ENCODE assay signal across 1 cellular context in the genomic region with DNA sequence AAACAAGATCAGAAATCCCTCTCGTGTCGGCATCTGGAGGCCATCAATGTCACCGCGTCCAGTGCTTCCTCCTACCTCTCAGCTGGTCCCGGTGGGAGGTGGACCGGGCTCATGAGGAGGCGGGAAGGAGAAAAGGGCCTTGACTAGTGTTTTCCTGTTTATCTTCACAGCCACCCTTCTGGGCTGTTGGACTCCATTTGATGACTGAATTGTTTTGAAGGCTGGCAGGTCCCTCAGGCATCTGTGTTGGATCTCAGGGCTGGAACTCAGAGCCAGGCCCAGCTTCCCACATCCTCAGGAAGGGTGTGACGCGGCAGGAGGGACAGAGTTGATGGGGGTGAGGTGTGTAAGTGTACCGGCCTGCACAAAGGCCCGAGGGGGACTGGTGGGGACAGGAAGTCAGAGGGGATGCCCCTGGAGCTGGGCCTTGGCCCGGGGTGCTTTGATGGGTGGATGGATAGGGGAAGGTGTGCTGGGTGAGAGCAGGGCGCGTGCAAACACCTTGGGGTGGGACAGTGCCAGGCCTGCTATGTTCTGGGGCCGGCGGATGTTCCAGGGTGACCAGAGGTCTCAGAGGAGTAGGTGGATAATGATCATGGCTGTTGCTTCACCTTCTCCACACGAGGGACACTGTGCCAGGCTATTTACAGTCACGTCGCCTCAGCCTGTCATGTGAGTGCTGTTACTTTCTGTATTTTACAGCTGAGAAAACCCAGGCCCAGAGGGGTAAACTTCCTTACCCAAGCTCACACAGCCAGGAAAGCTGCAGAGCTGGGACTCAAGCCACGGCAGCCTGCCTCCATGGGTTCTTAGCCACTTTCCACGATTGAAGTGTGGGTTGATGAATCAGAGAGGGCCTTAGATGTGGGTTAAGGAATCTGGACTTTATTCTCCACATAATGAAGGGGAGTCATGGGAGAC.
TF ChIP-seq lines count a peak whose summit lies in the region.

No MANE protein-coding gene starts in this region.

TF ChIP-seq in HepG2, 621 proteins besides CTCF, POLR2A, EP300 and RAD21 (continued from another document and continues in another):
- TF ChIP-seq, protein P1, sequence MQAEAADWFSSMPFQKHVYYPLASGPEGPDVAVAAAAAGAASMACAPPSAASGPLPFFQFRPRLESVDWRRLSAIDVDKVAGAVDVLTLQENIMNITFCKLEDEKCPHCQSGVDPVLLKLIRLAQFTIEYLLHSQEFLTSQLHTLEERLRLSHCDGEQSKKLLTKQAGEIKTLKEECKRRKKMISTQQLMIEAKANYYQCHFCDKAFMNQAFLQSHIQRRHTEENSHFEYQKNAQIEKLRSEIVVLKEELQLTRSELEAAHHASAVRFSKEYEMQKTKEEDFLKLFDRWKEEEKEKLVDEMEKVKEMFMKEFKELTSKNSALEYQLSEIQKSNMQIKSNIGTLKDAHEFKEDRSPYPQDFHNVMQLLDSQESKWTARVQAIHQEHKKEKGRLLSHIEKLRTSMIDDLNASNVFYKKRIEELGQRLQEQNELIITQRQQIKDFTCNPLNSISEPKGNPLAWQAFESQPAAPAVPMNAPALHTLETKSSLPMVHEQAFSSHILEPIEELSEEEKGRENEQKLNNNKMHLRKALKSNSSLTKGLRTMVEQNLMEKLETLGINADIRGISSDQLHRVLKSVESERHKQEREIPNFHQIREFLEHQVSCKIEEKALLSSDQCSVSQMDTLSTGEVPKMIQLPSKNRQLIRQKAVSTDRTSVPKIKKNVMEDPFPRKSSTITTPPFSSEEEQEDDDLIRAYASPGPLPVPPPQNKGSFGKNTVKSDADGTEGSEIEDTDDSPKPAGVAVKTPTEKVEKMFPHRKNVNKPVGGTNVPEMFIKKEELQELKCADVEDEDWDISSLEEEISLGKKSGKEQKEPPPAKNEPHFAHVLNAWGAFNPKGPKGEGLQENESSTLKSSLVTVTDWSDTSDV (CRISPR knock-in tag; IDR thresholded peaks at IDR 0.05) = no peak
- TF ChIP-seq ZNF207 (IDR thresholded peaks at IDR 0.05; ENCODE audit: borderline replicate concordance) (no peak), IRX3 (CRISPR knock-in tag; IDR thresholded peaks at IDR 0.05; ENCODE audit: borderline replicate concordance, low read depth) (no peak), RXRB (CRISPR knock-in tag; IDR thresholded peaks at IDR 0.05; ENCODE audit: borderline replicate concordance) (0 out of 2 replicates have a peak, but pooled peaks have one; percentile 6), NR2F6 (IDR thresholded peaks at IDR 0.05) (no peak), NR2F6 (CRISPR knock-in tag; IDR thresholded peaks at IDR 0.05) (no peak), KDM3A (CRISPR knock-in tag; IDR thresholded peaks at IDR 0.05; ENCODE audit: low read depth) (no peak), TCF7 (IDR thresholded peaks at IDR 0.05; ENCODE audit: low read depth) (0 out of 2 replicates have a peak, but pooled peaks have one; percentile 16), ZNF652 (CRISPR knock-in tag; IDR thresholded peaks at IDR 0.05; ENCODE audit: borderline replicate concordance, low read depth) (no peak), SP4 (CRISPR knock-in tag; IDR thresholded peaks at IDR 0.05) (no peak), MIXL1 (CRISPR knock-in tag; IDR thresholded peaks at IDR 0.05) (no peak), SRSF4 (IDR thresholded peaks at IDR 0.05; ENCODE audit: low read depth, low read length, poor library complexity, severe bottlenecking) (no peak), RFX3 (CRISPR knock-in tag; IDR thresholded peaks at IDR 0.05) (no peak), ZNF263 (CRISPR knock-in tag; IDR thresholded peaks at IDR 0.05) (0 out of 2 replicates have a peak, but pooled peaks have one; percentile 19), POLR2AphosphoS2 (IDR thresholded peaks at IDR 0.05; ENCODE audit: low read depth, low read length) (no peak), BORCS8-MEF2B (CRISPR knock-in tag; IDR thresholded peaks at IDR 0.05) (peak; percentile 7; the same call in 1 of the 2 replicates), ZNF235 (CRISPR knock-in tag; IDR thresholded peaks at IDR 0.05; ENCODE audit: borderline replicate concordance) (no peak), NCOA5 (CRISPR knock-in tag; IDR thresholded peaks at IDR 0.05) (no peak), ZNF567 (CRISPR knock-in tag; IDR thresholded peaks at IDR 0.05; ENCODE audit: borderline replicate concordance) (no peak), FOXA1 (IDR thresholded peaks at IDR 0.05) (no peak), FOXA1 (CRISPR knock-in tag; IDR thresholded peaks at IDR 0.05) (peak; percentile 43), ZNF333 (CRISPR knock-in tag; IDR thresholded peaks at IDR 0.05; ENCODE audit: borderline replicate concordance) (no peak), ZNF292 (CRISPR knock-in tag; IDR thresholded peaks at IDR 0.05; ENCODE audit: borderline replicate concordance, low read depth) (no peak; the same call in 1 of the 2 replicates), ZNF792 (CRISPR knock-in tag; IDR thresholded peaks at IDR 0.05) (0 out of 2 replicates have a peak, but pooled peaks have one; percentile 12)
- TF ChIP-seq, protein P2, sequence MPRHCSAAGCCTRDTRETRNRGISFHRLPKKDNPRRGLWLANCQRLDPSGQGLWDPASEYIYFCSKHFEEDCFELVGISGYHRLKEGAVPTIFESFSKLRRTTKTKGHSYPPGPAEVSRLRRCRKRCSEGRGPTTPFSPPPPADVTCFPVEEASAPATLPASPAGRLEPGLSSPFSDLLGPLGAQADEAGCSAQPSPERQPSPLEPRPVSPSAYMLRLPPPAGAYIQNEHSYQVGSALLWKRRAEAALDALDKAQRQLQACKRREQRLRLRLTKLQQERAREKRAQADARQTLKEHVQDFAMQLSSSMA (CRISPR knock-in tag; IDR thresholded peaks at IDR 0.05) = no peak
- TF ChIP-seq, protein P3, sequence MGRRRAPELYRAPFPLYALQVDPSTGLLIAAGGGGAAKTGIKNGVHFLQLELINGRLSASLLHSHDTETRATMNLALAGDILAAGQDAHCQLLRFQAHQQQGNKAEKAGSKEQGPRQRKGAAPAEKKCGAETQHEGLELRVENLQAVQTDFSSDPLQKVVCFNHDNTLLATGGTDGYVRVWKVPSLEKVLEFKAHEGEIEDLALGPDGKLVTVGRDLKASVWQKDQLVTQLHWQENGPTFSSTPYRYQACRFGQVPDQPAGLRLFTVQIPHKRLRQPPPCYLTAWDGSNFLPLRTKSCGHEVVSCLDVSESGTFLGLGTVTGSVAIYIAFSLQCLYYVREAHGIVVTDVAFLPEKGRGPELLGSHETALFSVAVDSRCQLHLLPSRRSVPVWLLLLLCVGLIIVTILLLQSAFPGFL (CRISPR knock-in tag; IDR thresholded peaks at IDR 0.05) = no peak
- TF ChIP-seq, protein P4, sequence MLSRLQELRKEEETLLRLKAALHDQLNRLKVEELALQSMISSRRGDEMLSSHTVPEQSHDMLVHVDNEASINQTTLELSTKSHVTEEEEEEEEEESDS (CRISPR knock-in tag; IDR thresholded peaks at IDR 0.05; ENCODE audit: borderline replicate concordance) = no peak
- TF ChIP-seq, protein P5, sequence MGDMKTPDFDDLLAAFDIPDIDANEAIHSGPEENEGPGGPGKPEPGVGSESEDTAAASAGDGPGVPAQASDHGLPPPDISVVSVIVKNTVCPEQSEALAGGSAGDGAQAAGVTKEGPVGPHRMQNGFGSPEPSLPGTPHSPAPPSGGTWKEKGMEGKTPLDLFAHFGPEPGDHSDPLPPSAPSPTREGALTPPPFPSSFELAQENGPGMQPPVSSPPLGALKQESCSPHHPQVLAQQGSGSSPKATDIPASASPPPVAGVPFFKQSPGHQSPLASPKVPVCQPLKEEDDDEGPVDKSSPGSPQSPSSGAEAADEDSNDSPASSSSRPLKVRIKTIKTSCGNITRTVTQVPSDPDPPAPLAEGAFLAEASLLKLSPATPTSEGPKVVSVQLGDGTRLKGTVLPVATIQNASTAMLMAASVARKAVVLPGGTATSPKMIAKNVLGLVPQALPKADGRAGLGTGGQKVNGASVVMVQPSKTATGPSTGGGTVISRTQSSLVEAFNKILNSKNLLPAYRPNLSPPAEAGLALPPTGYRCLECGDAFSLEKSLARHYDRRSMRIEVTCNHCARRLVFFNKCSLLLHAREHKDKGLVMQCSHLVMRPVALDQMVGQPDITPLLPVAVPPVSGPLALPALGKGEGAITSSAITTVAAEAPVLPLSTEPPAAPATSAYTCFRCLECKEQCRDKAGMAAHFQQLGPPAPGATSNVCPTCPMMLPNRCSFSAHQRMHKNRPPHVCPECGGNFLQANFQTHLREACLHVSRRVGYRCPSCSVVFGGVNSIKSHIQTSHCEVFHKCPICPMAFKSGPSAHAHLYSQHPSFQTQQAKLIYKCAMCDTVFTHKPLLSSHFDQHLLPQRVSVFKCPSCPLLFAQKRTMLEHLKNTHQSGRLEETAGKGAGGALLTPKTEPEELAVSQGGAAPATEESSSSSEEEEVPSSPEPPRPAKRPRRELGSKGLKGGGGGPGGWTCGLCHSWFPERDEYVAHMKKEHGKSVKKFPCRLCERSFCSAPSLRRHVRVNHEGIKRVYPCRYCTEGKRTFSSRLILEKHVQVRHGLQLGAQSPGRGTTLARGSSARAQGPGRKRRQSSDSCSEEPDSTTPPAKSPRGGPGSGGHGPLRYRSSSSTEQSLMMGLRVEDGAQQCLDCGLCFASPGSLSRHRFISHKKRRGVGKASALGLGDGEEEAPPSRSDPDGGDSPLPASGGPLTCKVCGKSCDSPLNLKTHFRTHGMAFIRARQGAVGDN (CRISPR knock-in tag; IDR thresholded peaks at IDR 0.05) = peak; percentile 85
- TF ChIP-seq, protein P6, sequence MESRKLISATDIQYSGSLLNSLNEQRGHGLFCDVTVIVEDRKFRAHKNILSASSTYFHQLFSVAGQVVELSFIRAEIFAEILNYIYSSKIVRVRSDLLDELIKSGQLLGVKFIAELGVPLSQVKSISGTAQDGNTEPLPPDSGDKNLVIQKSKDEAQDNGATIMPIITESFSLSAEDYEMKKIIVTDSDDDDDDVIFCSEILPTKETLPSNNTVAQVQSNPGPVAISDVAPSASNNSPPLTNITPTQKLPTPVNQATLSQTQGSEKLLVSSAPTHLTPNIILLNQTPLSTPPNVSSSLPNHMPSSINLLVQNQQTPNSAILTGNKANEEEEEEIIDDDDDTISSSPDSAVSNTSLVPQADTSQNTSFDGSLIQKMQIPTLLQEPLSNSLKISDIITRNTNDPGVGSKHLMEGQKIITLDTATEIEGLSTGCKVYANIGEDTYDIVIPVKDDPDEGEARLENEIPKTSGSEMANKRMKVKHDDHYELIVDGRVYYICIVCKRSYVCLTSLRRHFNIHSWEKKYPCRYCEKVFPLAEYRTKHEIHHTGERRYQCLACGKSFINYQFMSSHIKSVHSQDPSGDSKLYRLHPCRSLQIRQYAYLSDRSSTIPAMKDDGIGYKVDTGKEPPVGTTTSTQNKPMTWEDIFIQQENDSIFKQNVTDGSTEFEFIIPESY (CRISPR knock-in tag; IDR thresholded peaks at IDR 0.05) = no peak
- TF ChIP-seq, protein P7, sequence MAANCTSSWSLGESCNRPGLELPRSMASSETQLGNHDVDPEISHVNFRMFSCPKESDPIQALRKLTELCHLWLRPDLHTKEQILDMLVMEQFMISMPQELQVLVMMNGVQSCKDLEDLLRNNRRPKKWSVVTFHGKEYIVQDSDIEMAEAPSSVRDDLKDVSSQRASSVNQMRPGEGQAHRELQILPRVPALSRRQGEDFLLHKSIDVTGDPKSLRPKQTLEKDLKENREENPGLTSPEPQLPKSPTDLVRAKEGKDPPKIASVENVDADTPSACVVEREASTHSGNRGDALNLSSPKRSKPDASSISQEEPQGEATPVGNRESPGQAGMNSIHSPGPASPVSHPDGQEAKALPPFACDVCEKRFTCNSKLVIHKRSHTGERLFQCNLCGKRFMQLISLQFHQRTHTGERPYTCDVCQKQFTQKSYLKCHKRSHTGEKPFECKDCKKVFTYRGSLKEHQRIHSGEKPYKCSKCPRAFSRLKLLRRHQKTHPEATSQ (CRISPR knock-in tag; IDR thresholded peaks at IDR 0.05; ENCODE audit: borderline replicate concordance) = no peak
- TF ChIP-seq, protein P8, sequence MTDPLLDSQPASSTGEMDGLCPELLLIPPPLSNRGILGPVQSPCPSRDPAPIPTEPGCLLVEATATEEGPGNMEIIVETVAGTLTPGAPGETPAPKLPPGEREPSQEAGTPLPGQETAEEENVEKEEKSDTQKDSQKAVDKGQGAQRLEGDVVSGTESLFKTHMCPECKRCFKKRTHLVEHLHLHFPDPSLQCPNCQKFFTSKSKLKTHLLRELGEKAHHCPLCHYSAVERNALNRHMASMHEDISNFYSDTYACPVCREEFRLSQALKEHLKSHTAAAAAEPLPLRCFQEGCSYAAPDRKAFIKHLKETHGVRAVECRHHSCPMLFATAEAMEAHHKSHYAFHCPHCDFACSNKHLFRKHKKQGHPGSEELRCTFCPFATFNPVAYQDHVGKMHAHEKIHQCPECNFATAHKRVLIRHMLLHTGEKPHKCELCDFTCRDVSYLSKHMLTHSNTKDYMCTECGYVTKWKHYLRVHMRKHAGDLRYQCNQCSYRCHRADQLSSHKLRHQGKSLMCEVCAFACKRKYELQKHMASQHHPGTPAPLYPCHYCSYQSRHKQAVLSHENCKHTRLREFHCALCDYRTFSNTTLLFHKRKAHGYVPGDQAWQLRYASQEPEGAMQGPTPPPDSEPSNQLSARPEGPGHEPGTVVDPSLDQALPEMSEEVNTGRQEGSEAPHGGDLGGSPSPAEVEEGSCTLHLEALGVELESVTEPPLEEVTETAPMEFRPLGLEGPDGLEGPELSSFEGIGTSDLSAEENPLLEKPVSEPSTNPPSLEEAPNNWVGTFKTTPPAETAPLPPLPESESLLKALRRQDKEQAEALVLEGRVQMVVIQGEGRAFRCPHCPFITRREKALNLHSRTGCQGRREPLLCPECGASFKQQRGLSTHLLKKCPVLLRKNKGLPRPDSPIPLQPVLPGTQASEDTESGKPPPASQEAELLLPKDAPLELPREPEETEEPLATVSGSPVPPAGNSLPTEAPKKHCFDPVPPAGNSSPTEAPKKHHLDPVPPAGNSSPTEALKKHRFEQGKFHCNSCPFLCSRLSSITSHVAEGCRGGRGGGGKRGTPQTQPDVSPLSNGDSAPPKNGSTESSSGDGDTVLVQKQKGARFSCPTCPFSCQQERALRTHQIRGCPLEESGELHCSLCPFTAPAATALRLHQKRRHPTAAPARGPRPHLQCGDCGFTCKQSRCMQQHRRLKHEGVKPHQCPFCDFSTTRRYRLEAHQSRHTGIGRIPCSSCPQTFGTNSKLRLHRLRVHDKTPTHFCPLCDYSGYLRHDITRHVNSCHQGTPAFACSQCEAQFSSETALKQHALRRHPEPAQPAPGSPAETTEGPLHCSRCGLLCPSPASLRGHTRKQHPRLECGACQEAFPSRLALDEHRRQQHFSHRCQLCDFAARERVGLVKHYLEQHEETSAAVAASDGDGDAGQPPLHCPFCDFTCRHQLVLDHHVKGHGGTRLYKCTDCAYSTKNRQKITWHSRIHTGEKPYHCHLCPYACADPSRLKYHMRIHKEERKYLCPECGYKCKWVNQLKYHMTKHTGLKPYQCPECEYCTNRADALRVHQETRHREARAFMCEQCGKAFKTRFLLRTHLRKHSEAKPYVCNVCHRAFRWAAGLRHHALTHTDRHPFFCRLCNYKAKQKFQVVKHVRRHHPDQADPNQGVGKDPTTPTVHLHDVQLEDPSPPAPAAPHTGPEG (CRISPR knock-in tag; IDR thresholded peaks at IDR 0.05) = no peak
- TF ChIP-seq, protein P9, sequence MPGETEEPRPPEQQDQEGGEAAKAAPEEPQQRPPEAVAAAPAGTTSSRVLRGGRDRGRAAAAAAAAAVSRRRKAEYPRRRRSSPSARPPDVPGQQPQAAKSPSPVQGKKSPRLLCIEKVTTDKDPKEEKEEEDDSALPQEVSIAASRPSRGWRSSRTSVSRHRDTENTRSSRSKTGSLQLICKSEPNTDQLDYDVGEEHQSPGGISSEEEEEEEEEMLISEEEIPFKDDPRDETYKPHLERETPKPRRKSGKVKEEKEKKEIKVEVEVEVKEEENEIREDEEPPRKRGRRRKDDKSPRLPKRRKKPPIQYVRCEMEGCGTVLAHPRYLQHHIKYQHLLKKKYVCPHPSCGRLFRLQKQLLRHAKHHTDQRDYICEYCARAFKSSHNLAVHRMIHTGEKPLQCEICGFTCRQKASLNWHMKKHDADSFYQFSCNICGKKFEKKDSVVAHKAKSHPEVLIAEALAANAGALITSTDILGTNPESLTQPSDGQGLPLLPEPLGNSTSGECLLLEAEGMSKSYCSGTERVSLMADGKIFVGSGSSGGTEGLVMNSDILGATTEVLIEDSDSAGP (CRISPR knock-in tag; IDR thresholded peaks at IDR 0.05; ENCODE audit: borderline replicate concordance) = peak; percentile 27; the same call in 1 of the 2 replicates
